In genomic region chr3:13663781-13664535, GRCh38 we compare ENCODE assay signal across 8 cellular contexts.
"Had no signal": no experiment of that assay in that cellular context is flagged by ENCODE, and none has a peak within 500 bp of the region (broad histone marks: within the 10 kb centered on the region; RNA-seq: fewer than 3 reads in every experiment).

No MANE protein-coding gene starts in this region.

- DNase-seq: IMR-90, KBM-7, KG1 had no signal

- H3K9ac ChIP-seq: KMS-11 had no signal

- ATAC-seq: HepG2, K562 had no signal

- H3K9me3 Mint-ChIP-seq: IgD-negative memory B cell had no signal

- H3K4me1 Mint-ChIP-seq: IgD-negative memory B cell had no signal

- H3K27ac ChIP-seq: HL-60, KMS-11 had no signal

- H3K27ac Mint-ChIP-seq: IgD-negative memory B cell had no signal

- H3K4me2 ChIP-seq: KMS-11 had no signal

- H3K4me3 ChIP-seq: K562 had no signal

- H3K36me3 Mint-ChIP-seq: IgD-negative memory B cell had no signal

- H3K4me3 Mint-ChIP-seq: IgD-negative memory B cell had no signal
